In genomic region chr19:39970674-39971379, GRCh38 we compare ENCODE assay signal across 8 cellular contexts. TPM values are rescaled to one million over a fixed set of nuclear protein-coding genes. Genes with fewer than 3 reads are reported as not detected.
A peak's percentile ranks its signal among the peaks of the same experiment; 100 is the strongest.
DNase-seq lines count a peak whose midpoint lies in the region; ATAC-seq, FAIRE-seq and TF ChIP-seq lines count a peak whose summit lies in the region.

TSS of gene PSMC4 (plus strand) at chr19:39971165. CDS start at chr19:39971203, 38 bp downstream.

- no peaks in the 10 kb centered on the region for H3K9me3 ChIP-seq in HepG2 (ENCODE audit: low read length)

- CTCF ChIA-PET in HepG2 (lab: Yijun Ruan, JAX; ENCODE audit: low intra/inter-chr PET ratio, low total read pairs), result interaction anchor here (1.3 kb wide), 1 partner anchor 89 kb away, joined by 6 read pairs; no protein-coding TSS in a partner anchor

- intact Hi-C loops in HepG2 (cut with micrococcal nuclease; ENCODE audit: unreplicated experiment), result loop anchor here (2.0 kb wide), 1 partner anchor 26 kb away; the partner anchor contains the start of gene ZNF546

- peaks cover 34% of the 10 kb centered on the region for H3K4me1 ChIP-seq in HepG2 (ENCODE audit: insufficient read depth, low read length)

- H3K27ac ChIP-seq in C4-2B (peak within 1 kb of the TSS; percentile 85), HepG2 (ENCODE audit: extremely low read length, insufficient read depth, low read length) (peak within 1 kb of the TSS; percentile 76)

- peak within 1 kb of the TSS; percentile 88 to 93 (median 93) for H3K4me3 ChIP-seq in HepG2 (replicated peaks in 1 of 3; ENCODE audit: insufficient read depth in 1 of 3, low read depth in 2 of 3, low read length in 3 of 3)

- TF ChIP-seq POLR2A in HepG2 (IDR thresholded peaks at IDR 0.05; ENCODE audit: insufficient read depth in 1 of 2, low read depth in 2 of 2, low read length in 2 of 2), result peak; percentile 71 to 79

- H3K27me3 ChIP-seq in HepG2 (ENCODE audit: control insufficient read depth in 1 of 2, insufficient read depth in 2 of 2, low read length in 2 of 2), result no peaks in the 10 kb centered on the region; a peak in 1 of 5 replicates

- H3K9ac ChIP-seq in HepG2 (ENCODE audit: insufficient read depth, low read depth, low read length), result peak within 1 kb of the TSS; percentile 90

- ATAC-seq in GM19351 (IDR thresholded peaks at IDR 0.05; ENCODE audit: unreplicated experiment) (peak; percentile 95), HG03558 (IDR thresholded peaks at IDR 0.05; ENCODE audit: extremely low read depth, unreplicated experiment) (peak; percentile 89), HepG2 (peak; percentile 99)

- TF ChIP-seq RAD21 in HepG2 (CRISPR knock-in tag; IDR thresholded peaks at IDR 0.05), result peak; percentile 98

- POLR2A ChIA-PET in HepG2 (lab: Yijun Ruan, JAX), result interaction anchor here (0.7 to 2.8 kb wide), 23 partner anchors 8 to 566 kb away, joined by 3 to 24 read pairs (median 4); partner anchors contain the start of genes FBL, RPS16, ZNF546 and ZNF780A

- H3K79me2 ChIP-seq in HepG2 (ENCODE audit: insufficient read depth, low read length), result peaks cover 21% of the 10 kb centered on the region

- DNase-seq in NCI-H748 treated with DMSO at 0.1 percent for 48 hours (lab: John Stamatoyannopoulos, UW) (peak; percentile 99), dermis blood vessel endothelial cell (peak; percentile 100), HepG2 (ENCODE audit: low spot score) (peak; percentile 98)
- DNase-seq in activated CD4-positive, alpha-beta T cell treated with anti-CD3 and anti-CD28 coated beads, Interleukin-2, amount 50 U/mL, for 4 hours, result peak; percentile 97
- DNase-seq in stimulated activated CD4-positive, alpha-beta T cell treated with anti-CD3 and anti-CD28 coated beads, Interleukin-4, amount 100 ng/mL, for 24 hours, result peak; percentile 98

- in situ Hi-C loops in HepG2 (cut with HindIII; ENCODE audit: extremely low pct_ligation_motif_present, low pct_unique_long_range_greater_than_20kb), result loop anchor here (5.0 kb wide), 1 partner anchor 79 kb away; no protein-coding TSS in a partner anchor

- no peak within 1 kb of the TSS for H2AFZ ChIP-seq in HepG2 (ENCODE audit: low read length)

- TF ChIP-seq CTCF in C4-2B (conservative IDR thresholded peaks at IDR 0.05) (peak; percentile 90), HepG2 (CRISPR knock-in tag; IDR thresholded peaks at IDR 0.05) (peak; percentile 100)

- peak within 1 kb of the TSS; percentile 89 for H3K4me2 ChIP-seq in HepG2 (ENCODE audit: low read depth, low read length)

- H4K20me1 ChIP-seq in HepG2 (ENCODE audit: insufficient read depth, low read length), result no peaks in the 10 kb centered on the region

- peaks cover 13 to 30% of the 10 kb centered on the region in 2 experiments for H3K36me3 ChIP-seq in HepG2 (replicated peaks in 1 of 2; ENCODE audit: control insufficient read depth in 1 of 2, insufficient read depth in 2 of 2, low read length in 2 of 2)

- TF ChIP-seq EP300 in HepG2 (IDR thresholded peaks at IDR 0.05; ENCODE audit: low read depth in 2 of 2, low read length in 2 of 2) (no peak; a peak in 1 of 4 replicates), HepG2 (CRISPR knock-in tag; IDR thresholded peaks at IDR 0.05; ENCODE audit: borderline replicate concordance) (peak; percentile 56)

- BruUV-seq in HepG2 (replicated peaks; lab: Mats Ljungman, UMichigan), result no TSS peak

- WGBS in HepG2 (ENCODE audit: low lambda C conversion rate), result 2% methylated on average over 8 of the region's 47 CpGs

- peak; percentile 100 for FAIRE-seq in HepG2 (lab: Jason Lieb, UNC)

TF ChIP-seq in HepG2, 621 proteins besides CTCF, POLR2A, EP300 and RAD21 (continues in another document):
- no peak for TF ChIP-seq PLRG1 (conservative IDR thresholded peaks at IDR 0.05)
- TF ChIP-seq ZNF510 (CRISPR knock-in tag; IDR thresholded peaks at IDR 0.05; ENCODE audit: low read depth), result no peak
- TF ChIP-seq HINFP (CRISPR knock-in tag; IDR thresholded peaks at IDR 0.05; ENCODE audit: low read depth), result no peak
- TF ChIP-seq ZNF569 (CRISPR knock-in tag; IDR thresholded peaks at IDR 0.05; ENCODE audit: borderline replicate concordance), result no peak; the same call in 1 of the 2 replicates
- peak; percentile 81; the same call in 1 of the 2 replicates for TF ChIP-seq NAIF1 (CRISPR knock-in tag; IDR thresholded peaks at IDR 0.05; ENCODE audit: borderline replicate concordance)
- no peak for TF ChIP-seq PRPF4 (IDR thresholded peaks at IDR 0.05; ENCODE audit: low read depth, low read length, poor library complexity, severe bottlenecking)
- no peak for TF ChIP-seq FOXM1 (CRISPR knock-in tag; IDR thresholded peaks at IDR 0.05)
- TF ChIP-seq, protein P1, sequence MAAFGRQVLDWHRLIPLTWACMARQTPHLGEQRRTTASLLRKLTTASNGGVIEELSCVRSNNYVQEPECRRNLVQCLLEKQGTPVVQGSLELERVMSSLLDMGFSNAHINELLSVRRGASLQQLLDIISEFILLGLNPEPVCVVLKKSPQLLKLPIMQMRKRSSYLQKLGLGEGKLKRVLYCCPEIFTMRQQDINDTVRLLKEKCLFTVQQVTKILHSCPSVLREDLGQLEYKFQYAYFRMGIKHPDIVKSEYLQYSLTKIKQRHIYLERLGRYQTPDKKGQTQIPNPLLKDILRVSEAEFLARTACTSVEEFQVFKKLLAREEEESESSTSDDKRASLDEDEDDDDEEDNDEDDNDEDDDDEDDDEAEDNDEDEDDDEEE (CRISPR knock-in tag; IDR thresholded peaks at IDR 0.05), result no peak
- TF ChIP-seq ZFP37 (CRISPR knock-in tag; IDR thresholded peaks at IDR 0.05; ENCODE audit: borderline replicate concordance), result peak; percentile 39; the same call in 1 of the 2 replicates
- TF ChIP-seq ZNF782 (CRISPR knock-in tag; IDR thresholded peaks at IDR 0.05; ENCODE audit: borderline replicate concordance), result 0 out of 2 replicates have a peak, but pooled peaks have one; percentile 43
- TF ChIP-seq ZBTB25 (CRISPR knock-in tag; IDR thresholded peaks at IDR 0.05), result peak; percentile 94
- TF ChIP-seq BRD4 (CRISPR knock-in tag; IDR thresholded peaks at IDR 0.05), result peak; percentile 88
- TF ChIP-seq ZNF570 (CRISPR knock-in tag; IDR thresholded peaks at IDR 0.05; ENCODE audit: borderline replicate concordance), result no peak
- TF ChIP-seq ZNF331 (CRISPR knock-in tag; IDR thresholded peaks at IDR 0.05), result peak; percentile 84
- TF ChIP-seq ZBTB1 (CRISPR knock-in tag; IDR thresholded peaks at IDR 0.05; ENCODE audit: borderline replicate concordance), result no peak
- no peak for TF ChIP-seq FIP1L1 (IDR thresholded peaks at IDR 0.05; ENCODE audit: borderline replicate concordance, insufficient read depth, low read depth, low read length)
- TF ChIP-seq KDM5A (IDR thresholded peaks at IDR 0.05; ENCODE audit: borderline replicate concordance, low read length), result peak; percentile 87
- peak; percentile 95; the same call in 1 of the 2 replicates for TF ChIP-seq KDM5B (CRISPR knock-in tag; IDR thresholded peaks at IDR 0.05; ENCODE audit: borderline replicate concordance)
- TF ChIP-seq PHF8 (CRISPR knock-in tag; IDR thresholded peaks at IDR 0.05), result peak; percentile 82
- TF ChIP-seq GABPB1 (CRISPR knock-in tag; IDR thresholded peaks at IDR 0.05), result peak; percentile 99
- no peak for TF ChIP-seq NCOA1 (CRISPR knock-in tag; IDR thresholded peaks at IDR 0.05)

RNA-seq across cellular contexts. Expression of gene PSMC4, which starts in this region (rescaled TPM):
- total RNA-seq in dermis blood vessel endothelial cell, result 95.3 and 145 TPM in 2 replicates
- 160 and 194 TPM in 2 replicates for total RNA-seq in HepG2 (2016; rRNA removed; fragmentation: Illumina TruSeq; extraction: Trizol)
- 22.9 and 24.6 TPM in 2 replicates for total RNA-seq in HepG2 (2016; cell fraction: cytosol; rRNA removed; fragmentation: Illumina TruSeq; extraction: Trizol; ENCODE audit: low read depth)
- 157 and 198 TPM in 2 replicates for total RNA-seq in HepG2 (2016; cell fraction: insoluble cytoplasmic fraction; rRNA removed; fragmentation: Illumina TruSeq; extraction: Trizol)
- 34.1 and 34.4 TPM in 2 replicates for total RNA-seq in HepG2 (2016; cell fraction: membrane; rRNA removed; fragmentation: Illumina TruSeq; extraction: Trizol)
- total RNA-seq in HepG2 (2016; cell fraction: nucleus; rRNA removed; fragmentation: Illumina TruSeq; extraction: Trizol), result 67.9 and 75.8 TPM in 2 replicates
- 49.9 and 62.6 TPM in 2 replicates for polyA plus RNA-seq in HepG2 (2011; rRNA removed)
- 45.6 and 54.0 TPM in 2 replicates for polyA plus RNA-seq in HepG2 (2011; cell fraction: cytosol; rRNA removed)
- 95.1 and 104 TPM in 2 replicates for polyA plus RNA-seq in HepG2 (2011; cell fraction: nucleus; rRNA removed)
- polyA plus RNA-seq in HepG2 (2012), result 67.0 and 85.8 TPM in 2 replicates
- polyA plus RNA-seq in HepG2 (2016; cell fraction: cytosol; fragmentation: Illumina TruSeq; extraction: Trizol; ENCODE audit: low read depth), result 22.3 and 25.6 TPM in 2 replicates
- polyA plus RNA-seq in HepG2 (2016; cell fraction: insoluble cytoplasmic fraction; fragmentation: Illumina TruSeq; extraction: Trizol; ENCODE audit: low read depth), result 207 and 220 TPM in 2 replicates
- 26.5 and 31.5 TPM in 2 replicates for polyA plus RNA-seq in HepG2 (2016; cell fraction: membrane; fragmentation: Illumina TruSeq; extraction: Trizol; ENCODE audit: low read depth)
- 112 and 115 TPM in 2 replicates for polyA plus RNA-seq in HepG2 (2016; cell fraction: nucleus; fragmentation: Illumina TruSeq; extraction: Trizol; ENCODE audit: insufficient read depth, low read depth)
- 51.8 and 59.0 TPM in 2 replicates for polyA minus RNA-seq in HepG2 (2011; rRNA and poly(A)+ RNA removed; ENCODE audit: low replicate concordance)
- 28.8 and 34.9 TPM in 2 replicates for polyA minus RNA-seq in HepG2 (2011; cell fraction: cytosol; rRNA and poly(A)+ RNA removed)
- polyA minus RNA-seq in HepG2 (2011; cell fraction: nucleus; rRNA and poly(A)+ RNA removed), result 20.9 and 24.9 TPM in 2 replicates

Comparison
In these comparisons a context has a peak if more than half of its experiments do, and no peak if none do; other contexts are left out.
1. Peak in every context shown above with its lines: DNase-seq, ATAC-seq, H3K4me3 ChIP-seq and H3K27ac ChIP-seq.